ENCODE assay signal across 22 cellular contexts in the genomic region with DNA sequence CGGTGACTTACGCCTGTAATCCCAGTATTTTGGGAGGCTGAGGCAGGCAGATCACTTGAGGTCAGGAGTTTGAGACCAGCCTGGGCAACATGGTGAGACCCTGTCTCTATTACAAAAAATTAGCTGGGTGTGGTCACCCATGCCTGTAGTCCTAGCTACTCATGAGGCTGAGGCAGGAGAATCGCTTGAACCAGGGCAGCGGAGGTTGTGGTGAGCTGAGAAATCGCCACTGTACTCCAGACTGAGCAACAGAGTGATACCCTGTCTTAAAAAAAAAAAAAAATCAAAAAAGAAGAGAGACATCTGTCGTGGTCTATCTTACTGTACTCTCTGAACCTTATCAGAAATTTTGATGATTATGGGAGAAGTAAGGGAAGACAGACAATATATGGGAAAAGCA.
"Had no signal": no experiment of that assay in that cellular context is flagged by ENCODE, and none has a peak within 500 bp of the region (broad histone marks: within the 10 kb centered on the region; RNA-seq: fewer than 3 reads in every experiment).

No MANE protein-coding gene starts in this region.

- H3K27ac ChIP-seq: colonic mucosa, epithelial cell of prostate, foreskin keratinocyte, neural progenitor cell, psoas muscle, thyroid gland had no signal

- H3K4me3 Mint-ChIP-seq: activated CD4-positive, alpha-beta T cell treated with anti-CD3 and anti-CD28 coated beads, Interleukin-2, amount 10 ng/mL, durations not matched to agents 7 days and 5 days; activated CD8-positive, alpha-beta T cell treated with anti-CD3 and anti-CD28 coated beads, Interleukin-2, amount 10 ng/mL, durations not matched to agents 7 days and 5 days; activated naive CD8-positive, alpha-beta T cell treated with anti-CD3 and anti-CD28 coated beads, Interleukin-2, amount 50 U/mL, for 24 hours; activated T-cell treated with anti-CD3 and anti-CD28 coated beads, Interleukin-2, amount 50 U/mL, for 24 hours; brain; endodermal cell; neural progenitor cell had no signal

- H3K36me3 Mint-ChIP-seq: brain, neural progenitor cell had no signal

- H3K27me3 Mint-ChIP-seq: activated CD4-positive, alpha-beta T cell treated with anti-CD3 and anti-CD28 coated beads, Interleukin-2, amount 10 ng/mL, durations not matched to agents 7 days and 5 days; activated naive CD8-positive, alpha-beta T cell treated with anti-CD3 and anti-CD28 coated beads, Interleukin-2, amount 50 U/mL, for 24 hours; activated T-cell treated with anti-CD3 and anti-CD28 coated beads, Interleukin-2, amount 50 U/mL, for 24 hours; brain had no signal

- H3K36me3 ChIP-seq: colonic mucosa, left lung, neural progenitor cell, right lobe of liver, thyroid gland had no signal

- FAIRE-seq: keratinocyte, TTC549 had no signal

- H3K9me3 Mint-ChIP-seq: activated CD4-positive, alpha-beta T cell treated with anti-CD3 and anti-CD28 coated beads, Interleukin-2, amount 10 ng/mL, durations not matched to agents 7 days and 5 days; activated naive CD8-positive, alpha-beta T cell treated with anti-CD3 and anti-CD28 coated beads, Interleukin-2, amount 50 U/mL, for 24 hours; activated T-cell treated with anti-CD3 and anti-CD28 coated beads, Interleukin-2, amount 50 U/mL, for 24 hours; activated T-helper 2 cell treated with anti-CD3 and anti-CD28 coated beads, Interferon-gamma antibody, Interleukin-2, Interleukin-4, amounts not matched to agents 10 μg/mL and 5 μg/mL and 100 μg/mL, durations not matched to agents 14 hours and 24 hours and 36 hours; brain; endodermal cell; neural progenitor cell had no signal

- H3K4me1 ChIP-seq: colonic mucosa, foreskin keratinocyte, neural progenitor cell had no signal

- DNase-seq: activated CD4-positive, alpha-beta T cell treated with anti-CD3 and anti-CD28 coated beads, Interleukin-2, amount 10 ng/mL, durations not matched to agents 7 days and 5 days; activated CD8-positive, alpha-beta T cell treated with anti-CD3 and anti-CD28 coated beads, Interleukin-2, amount 10 ng/mL, durations not matched to agents 7 days and 5 days; activated naive CD4-positive, alpha-beta T cell treated with Interleukin-2 at 50 U/mL for 16 hours; activated naive CD8-positive, alpha-beta T cell treated with anti-CD3 and anti-CD28 coated beads, Interleukin-2, amount 50 U/mL, for 24 hours; activated T-cell treated with anti-CD3 and anti-CD28 coated beads, Interleukin-2, amount 50 U/mL, for 24 hours; anterior cingulate cortex; colonic mucosa; endodermal cell; foreskin keratinocyte; glutamatergic neuron; left lung; psoas muscle; right lobe of liver; stimulated activated CD4-positive, alpha-beta T cell treated with anti-CD3 and anti-CD28 coated beads, Interleukin-15, amount 100 ng/mL, for 24 hours; stimulated activated CD4-positive, alpha-beta T cell treated with anti-CD3 and anti-CD28 coated beads, Interleukin-4, amount 100 ng/mL, for 1 hour; thyroid gland had no signal

- H3K9me3 ChIP-seq: colonic mucosa, left lung, psoas muscle, right lobe of liver, thyroid gland had no signal

- H3K27me3 ChIP-seq: colonic mucosa, foreskin keratinocyte, left lung, neural progenitor cell, right lobe of liver, thyroid gland had no signal

- H3K4me3 ChIP-seq: colonic mucosa, left lung, neural progenitor cell, psoas muscle, right lobe of liver, thyroid gland had no signal

- H3K4me2 ChIP-seq: neural progenitor cell had no signal

- ATAC-seq: activated CD8-positive, alpha-beta T cell treated with anti-CD3 and anti-CD28 coated beads, Interleukin-2, amount 10 ng/mL, durations not matched to agents 7 days and 5 days; activated naive CD8-positive, alpha-beta T cell treated with anti-CD3 and anti-CD28 coated beads, Interleukin-2, amount 50 U/mL, for 24 hours; foreskin keratinocyte had no signal

- H3K27ac Mint-ChIP-seq: activated CD4-positive, alpha-beta T cell treated with anti-CD3 and anti-CD28 coated beads, Interleukin-2, amount 10 ng/mL, durations not matched to agents 7 days and 5 days; activated CD8-positive, alpha-beta T cell treated with anti-CD3 and anti-CD28 coated beads, Interleukin-2, amount 10 ng/mL, durations not matched to agents 7 days and 5 days; activated naive CD8-positive, alpha-beta T cell treated with anti-CD3 and anti-CD28 coated beads, Interleukin-2, amount 50 U/mL, for 24 hours; activated T-cell treated with anti-CD3 and anti-CD28 coated beads, Interleukin-2, amount 50 U/mL, for 24 hours; activated T-helper 2 cell treated with anti-CD3 and anti-CD28 coated beads, Interferon-gamma antibody, Interleukin-2, Interleukin-4, amounts not matched to agents 10 μg/mL and 5 μg/mL and 100 μg/mL, durations not matched to agents 14 hours and 24 hours and 36 hours; endodermal cell; neural progenitor cell had no signal
